Comparison of ENCODE assay signal across 17 cellular contexts in the genomic region with DNA sequence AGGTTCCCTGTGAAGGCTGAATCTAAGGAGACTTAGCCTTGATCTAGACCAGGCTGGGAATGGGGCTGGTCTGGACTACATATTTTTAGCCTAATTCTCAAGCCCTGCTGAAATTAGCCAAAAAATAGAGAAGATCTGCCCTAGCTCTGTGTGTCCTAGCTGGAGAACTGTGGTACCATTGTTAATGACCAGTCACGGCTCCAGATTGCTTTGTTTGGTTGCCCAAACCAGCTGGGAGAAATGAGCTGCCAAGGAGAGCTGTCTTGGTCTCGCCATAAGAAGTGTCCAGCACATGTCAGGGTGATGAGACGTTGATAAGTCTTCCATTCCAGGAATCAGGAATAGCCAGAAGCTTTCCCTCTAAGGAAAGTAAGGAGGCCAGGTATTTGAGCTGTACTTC. TPM values are rescaled to one million over a fixed set of nuclear protein-coding genes. Genes with fewer than 3 reads are reported as not detected.
DNase-seq lines count a peak whose midpoint lies in the region; TF ChIP-seq lines count a peak whose summit lies in the region.
"Had no signal": no experiment of that assay in that cellular context is flagged by ENCODE, and none has a peak within 500 bp of the region (broad histone marks: within the 10 kb centered on the region; RNA-seq: fewer than 3 reads in every experiment).

No MANE protein-coding gene starts in this region.

- TF ChIP-seq CTCF in stomach (IDR thresholded peaks at IDR 0.05) = no peak

- H3K4me3 ChIP-seq in stomach = no peak overlapping the region
- H3K4me3 ChIP-seq: BLaER1 treated with 17β-estradiol and CSF1 and Interleukin-3, amounts not matched to agents 10 nM and 100 nM; SK-N-MC had no signal

- peaks cover 0 to 10% (median 1%) of the 10 kb centered on the region in 4 donors for H3K4me1 ChIP-seq in stomach

- peak overlapping the region; percentile 2 for H3K27ac ChIP-seq in cingulate gyrus (ENCODE audit: low read depth, low read length)
- H3K27ac ChIP-seq in stomach = no peak overlapping the region
- H3K27ac ChIP-seq: 22Rv1; BLaER1 treated with 17β-estradiol and CSF1 and Interleukin-3, amounts not matched to agents 10 nM and 100 nM; SK-N-MC had no signal

- peaks cover 0 to 26% (median 5%) of the 10 kb centered on the region in 3 donors for H3K27me3 ChIP-seq in stomach

- peaks cover 17 to 36% (median 35%) of the 10 kb centered on the region in 4 donors for H3K36me3 ChIP-seq in stomach

- H3K9me3 ChIP-seq in stomach = no peaks in the 10 kb centered on the region
- H3K9me3 ChIP-seq: BLaER1 treated with 17β-estradiol and CSF1 and Interleukin-3, amounts not matched to agents 10 nM and 100 nM had no signal

- whole genome bisulfite sequencing in stomach, 5 donors = 58 to 68% (median 61%) methylated on average over 3 of the region's 3 CpGs

- DNase-seq in NCI-H82 (lab: John Stamatoyannopoulos, UW) (peak; percentile 30), NCI-H82 treated with DMSO at 0.1 percent for 48 hours (lab: John Stamatoyannopoulos, UW; ENCODE audit: unreplicated experiment) (no peak), inferior parietal cortex (ENCODE audit: extremely low spot score) (peak; percentile 65), stomach (peak; percentile 10), DMS 273 treated with DMSO at 0.1 percent for 48 hours (lab: John Stamatoyannopoulos, UW) (no peak), SHP77 (lab: John Stamatoyannopoulos, UW) (no peak), NOMO-1 (lab: John Stamatoyannopoulos, UW; ENCODE audit: unreplicated experiment in 2 of 2) (no peak)
- DNase-seq: NCI-H1417, NCI-H2029, NCI-H510A had no signal

- no peak for TF ChIP-seq EP300 in stomach (IDR thresholded peaks at IDR 0.05)

- intact Hi-C loops in stomach (cut with DNase I; ENCODE audit: low total_unique reads) = no loop called here

- no peak for TF ChIP-seq POLR2A in stomach (IDR thresholded peaks at IDR 0.05)

RNA-seq across cellular contexts. Expression of gene GBX1, which starts 20.7 kb away (rescaled TPM):
- not detected for total RNA-seq in stomach
- not detected for polyA plus RNA-seq in stomach
- total RNA-seq: Daoy, H4, LHCN-M2 had no signal

RNA-seq across cellular contexts. Expression of gene ASB10, which starts 40.3 kb away (rescaled TPM):
- total RNA-seq in stomach = not detected
- polyA plus RNA-seq in stomach = under 1 TPM in 1 of 3 donors, not detected in 2; 0.05 TPM
- total RNA-seq: Daoy, H4, LHCN-M2 had no signal

Comparison
In these comparisons a context has a peak if more than half of its experiments do, and no peak if none do; other contexts are left out.
1. DNase-seq: peak in NCI-H82 (single experiment), inferior parietal cortex (single experiment) and stomach (single experiment); none in NCI-H82 treated with DMSO at 0.1 percent for 48 hours (single experiment), DMS 273 treated with DMSO at 0.1 percent for 48 hours (single experiment), SHP77 (0 of 2) and NOMO-1 (0 of 2).